In the genomic region with DNA sequence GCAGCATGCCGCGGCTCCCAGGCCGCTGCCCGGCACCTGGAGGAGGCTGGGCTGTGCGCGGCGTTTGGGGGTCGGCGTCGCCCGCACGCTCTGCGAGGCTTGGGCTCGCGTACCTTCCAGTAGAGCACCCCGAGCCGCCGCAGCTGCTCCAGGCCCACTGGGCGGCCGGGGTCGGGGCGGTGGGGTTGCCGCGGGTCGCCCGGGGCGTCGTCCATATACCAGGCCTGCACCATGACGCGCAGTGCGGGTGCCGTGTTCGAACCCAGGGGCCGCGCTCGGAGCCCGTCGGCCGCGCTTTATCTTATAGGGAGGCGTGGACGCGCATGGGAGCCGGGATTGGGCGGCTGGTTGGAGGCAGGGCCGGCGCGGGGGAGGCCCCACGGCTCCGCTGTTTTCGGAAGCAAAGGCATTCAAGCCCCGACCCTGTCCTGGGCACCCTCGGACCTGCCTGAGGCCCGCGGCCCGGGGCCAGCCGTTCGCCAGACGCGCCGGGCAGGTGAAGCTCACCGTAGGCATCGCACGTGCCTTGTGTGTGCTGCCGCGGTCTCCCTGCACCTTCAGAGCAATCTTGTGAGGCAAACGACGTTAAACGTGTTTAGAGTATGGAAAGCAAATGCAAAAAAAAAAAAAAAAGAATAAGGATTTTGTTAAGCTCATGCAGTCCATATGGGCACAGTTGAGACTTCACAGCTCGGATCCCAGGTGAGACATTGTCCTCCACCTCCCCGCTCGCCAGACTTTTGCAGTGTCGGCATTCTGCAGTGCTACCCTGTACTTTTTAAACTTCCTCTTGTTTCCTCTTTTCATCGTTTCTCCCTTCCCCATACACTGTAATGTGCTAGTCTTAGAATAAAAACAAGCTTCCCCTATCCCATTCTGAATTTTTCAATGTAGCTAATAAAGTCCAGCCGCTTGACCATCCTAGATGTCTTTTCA, we compare ENCODE assay signal across 8 cellular contexts. TPM values are rescaled to one million over a fixed set of nuclear protein-coding genes. Genes with fewer than 3 reads are reported as not detected.
DNase-seq lines count a peak whose midpoint lies in the region; ATAC-seq, FAIRE-seq and TF ChIP-seq lines count a peak whose summit lies in the region.

A gene with protein sequence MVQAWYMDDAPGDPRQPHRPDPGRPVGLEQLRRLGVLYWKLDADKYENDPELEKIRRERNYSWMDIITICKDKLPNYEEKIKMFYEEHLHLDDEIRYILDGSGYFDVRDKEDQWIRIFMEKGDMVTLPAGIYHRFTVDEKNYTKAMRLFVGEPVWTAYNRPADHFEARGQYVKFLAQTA (minus strand): TSS at position 277 of the 936 bp plus-strand sequence. CDS start 44 bp downstream, at position 233.

- H3K4ac ChIP-seq in mesenchymal stem cell (ENCODE audit: low read depth in 1 of 2, low read length in 2 of 2), result peak within 1 kb of the TSS; percentile 83 to 84

- peak within 1 kb of the TSS; percentile 88 to 93 for H3K4me3 Mint-ChIP-seq in CD14-positive monocyte
- peak within 1 kb of the TSS; percentile 89 to 90 for H3K4me3 Mint-ChIP-seq in effector memory CD8-positive, alpha-beta T cell

- peaks cover 4% of the 10 kb centered on the region for H3K79me1 ChIP-seq in mesenchymal stem cell (replicated peaks; ENCODE audit: low read length, poor library complexity, severe bottlenecking)

- peak within 1 kb of the TSS; percentile 76 for H2AFZ ChIP-seq in mesenchymal stem cell (ENCODE audit: low read depth, low read length)

- peak within 1 kb of the TSS in 1 of 2 experiments; percentile 23 for H2BK12ac ChIP-seq in mesenchymal stem cell (ENCODE audit: low read length in 2 of 2)

- peak within 1 kb of the TSS; percentile 95 to 98 for H3K18ac ChIP-seq in mesenchymal stem cell (ENCODE audit: low read depth in 1 of 2, low read length in 2 of 2)

- no peak for FAIRE-seq in GM19239 (lab: Jason Lieb, UNC)

- peak within 1 kb of the TSS; percentile 98 for H2BK15ac ChIP-seq in mesenchymal stem cell (ENCODE audit: low read depth, poor library complexity, severe bottlenecking)

- peaks cover 12 to 27% of the 10 kb centered on the region in 2 donors for H3K36me3 Mint-ChIP-seq in CD14-positive monocyte
- H3K36me3 Mint-ChIP-seq in effector memory CD8-positive, alpha-beta T cell (ENCODE audit: insufficient read depth), result peaks cover 28% of the 10 kb centered on the region

- peak within 1 kb of the TSS; percentile 97 for H4K8ac ChIP-seq in mesenchymal stem cell (ENCODE audit: low read length)

- peak within 1 kb of the TSS; percentile 65 to 91 (median 84) for H3K27ac Mint-ChIP-seq in CD14-positive monocyte
- peak within 1 kb of the TSS; percentile 95 to 96 for H3K27ac Mint-ChIP-seq in effector memory CD8-positive, alpha-beta T cell

- peak within 1 kb of the TSS; percentile 83 to 96 for H3K14ac ChIP-seq in mesenchymal stem cell (ENCODE audit: low read length in 2 of 2)

- H3K4me3 ChIP-seq in mesenchymal stem cell (ENCODE audit: insufficient read depth in 1 of 2, low read depth in 1 of 2, low read length in 2 of 2), result peak within 1 kb of the TSS; percentile 75 to 97

- peak; percentile 66 for ATAC-seq in HG03439 (IDR thresholded peaks at IDR 0.05; ENCODE audit: unreplicated experiment)
- peak; percentile 58 for ATAC-seq in effector memory CD8-positive, alpha-beta T cell (replicated peaks)

- peak within 1 kb of the TSS; percentile 95 for H3K27ac ChIP-seq in mesenchymal stem cell (ENCODE audit: low read length, poor library complexity, severe bottlenecking)

- peaks cover 0 to 1% (median 0%) of the 10 kb centered on the region in 3 donors for H3K27me3 Mint-ChIP-seq in CD14-positive monocyte (ENCODE audit: low read depth in 3 of 3)
- no peaks in the 10 kb centered on the region for H3K27me3 Mint-ChIP-seq in effector memory CD8-positive, alpha-beta T cell

- H3K9ac ChIP-seq in mesenchymal stem cell (ENCODE audit: low read length), result peak within 1 kb of the TSS; percentile 93

- H3K4me2 ChIP-seq in mesenchymal stem cell (ENCODE audit: low read length, poor library complexity, severe bottlenecking), result peak within 1 kb of the TSS; percentile 93

- peak within 1 kb of the TSS; percentile 91 for H2BK120ac ChIP-seq in mesenchymal stem cell (ENCODE audit: low read depth, low read length)

- peaks cover 7% of the 10 kb centered on the region for H3K4me1 ChIP-seq in mesenchymal stem cell (ENCODE audit: control insufficient read depth, insufficient read depth, low read depth, low read length)

- H3K4me1 Mint-ChIP-seq in CD14-positive monocyte, result peaks cover 37% of the 10 kb centered on the region
- H3K4me1 Mint-ChIP-seq in effector memory CD8-positive, alpha-beta T cell (ENCODE audit: low read depth in 2 of 2), result peaks cover 19 to 22% of the 10 kb centered on the region in 2 donors

- H3K9me3 Mint-ChIP-seq in CD14-positive monocyte, result peaks cover 8 to 17% (median 12%) of the 10 kb centered on the region in 7 donors
- no peaks in the 10 kb centered on the region for H3K9me3 Mint-ChIP-seq in effector memory CD8-positive, alpha-beta T cell

- H2AK5ac ChIP-seq in mesenchymal stem cell (ENCODE audit: low read length, severe bottlenecking), result no peak within 1 kb of the TSS

- no peaks in the 10 kb centered on the region for H3K9me3 ChIP-seq in mesenchymal stem cell (ENCODE audit: control insufficient read depth, low read length)

- no peaks in the 10 kb centered on the region for H3K27me3 ChIP-seq in mesenchymal stem cell (ENCODE audit: control insufficient read depth in 1 of 2, insufficient read depth in 1 of 2, low read length in 2 of 2)

- DNase-seq in CD14-positive monocyte (ENCODE audit: low spot score), result peak; percentile 54
- peak; percentile 65 for DNase-seq in GM19239 (ENCODE audit: insufficient read length, low spot score)
- DNase-seq in NCI-H82 (lab: John Stamatoyannopoulos, UW), result peak; percentile 92
- DNase-seq in activated CD8-positive, alpha-beta memory T cell treated with anti-CD3 and anti-CD28 coated beads for 1 hour (ENCODE audit: extremely low read depth in 1 of 2, low read depth in 1 of 2), result peak; percentile 27 to 59
- DNase-seq in effector memory CD8-positive, alpha-beta T cell, result peak; percentile 65
- DNase-seq in mesenchymal stem cell, result peak; percentile 79
- DNase-seq in stimulated activated CD8-positive, alpha-beta memory T cell treated with anti-CD3 and anti-CD28 coated beads, Interleukin-15, amount 100 ng/mL, for 1 hour (ENCODE audit: low read depth), result peak; percentile 31

- peak within 1 kb of the TSS; percentile 94 for H4K91ac ChIP-seq in mesenchymal stem cell (ENCODE audit: low read length)

- TF ChIP-seq CTCF in CD14-positive monocyte (IDR thresholded peaks at IDR 0.05), result no peak

- WGBS in mesenchymal stem cell, result 7% methylated on average over 66 of the region's 75 CpGs

- peaks cover 0 to 12% of the 10 kb centered on the region in 2 experiments for H3K36me3 ChIP-seq in mesenchymal stem cell (ENCODE audit: control insufficient read depth in 1 of 2, insufficient read depth in 2 of 2, low read depth in 1 of 2, low read length in 2 of 2)

- peak within 1 kb of the TSS; percentile 86 for H2BK5ac ChIP-seq in mesenchymal stem cell (ENCODE audit: low read depth, low read length, poor library complexity, severe bottlenecking)

- intact Hi-C loops in CD14-positive monocyte (cut with micrococcal nuclease), result loop anchor here (5.0 to 10.0 kb wide), 3 partner anchors 38 to 135 kb away; partner anchors contain the start of genes RNASEH1 (in 2 of the 2) and RPS7 (in 1 of the 2)

- peak within 1 kb of the TSS in 1 of 2 experiments; percentile 32 for H3K23ac ChIP-seq in mesenchymal stem cell (ENCODE audit: low read length in 2 of 2)

RNA-seq across cellular contexts. Expression of the gene that starts here (rescaled TPM):
- 10 to 100 TPM; 79.3 to 89.1 TPM for polyA plus RNA-seq in CD14-positive monocyte
- 59.5 TPM for polyA plus RNA-seq in mesenchymal stem cell (2013, experiment 1 of 2)
- 60.1 TPM for polyA plus RNA-seq in mesenchymal stem cell (2013, experiment 2 of 2)

Comparison
In these comparisons a context has a peak if more than half of its experiments do, and no peak if none do; other contexts are left out.
1. Peak in every context shown above with its lines: DNase-seq, ATAC-seq, H3K4me3 ChIP-seq and H3K27ac ChIP-seq.
2. DNase-seq: peak in every context shown above with its lines; median percentile 92 in NCI-H82; 79 in mesenchymal stem cell; 65 in GM19239; 65 in effector memory CD8-positive, alpha-beta T cell; 54 in CD14-positive monocyte; 43 in activated CD8-positive, alpha-beta memory T cell treated with anti-CD3 and anti-CD28 coated beads for 1 hour; 31 in stimulated activated CD8-positive, alpha-beta memory T cell treated with anti-CD3 and anti-CD28 coated beads, Interleukin-15, amount 100 ng/mL, for 1 hour.